In the genomic region with DNA sequence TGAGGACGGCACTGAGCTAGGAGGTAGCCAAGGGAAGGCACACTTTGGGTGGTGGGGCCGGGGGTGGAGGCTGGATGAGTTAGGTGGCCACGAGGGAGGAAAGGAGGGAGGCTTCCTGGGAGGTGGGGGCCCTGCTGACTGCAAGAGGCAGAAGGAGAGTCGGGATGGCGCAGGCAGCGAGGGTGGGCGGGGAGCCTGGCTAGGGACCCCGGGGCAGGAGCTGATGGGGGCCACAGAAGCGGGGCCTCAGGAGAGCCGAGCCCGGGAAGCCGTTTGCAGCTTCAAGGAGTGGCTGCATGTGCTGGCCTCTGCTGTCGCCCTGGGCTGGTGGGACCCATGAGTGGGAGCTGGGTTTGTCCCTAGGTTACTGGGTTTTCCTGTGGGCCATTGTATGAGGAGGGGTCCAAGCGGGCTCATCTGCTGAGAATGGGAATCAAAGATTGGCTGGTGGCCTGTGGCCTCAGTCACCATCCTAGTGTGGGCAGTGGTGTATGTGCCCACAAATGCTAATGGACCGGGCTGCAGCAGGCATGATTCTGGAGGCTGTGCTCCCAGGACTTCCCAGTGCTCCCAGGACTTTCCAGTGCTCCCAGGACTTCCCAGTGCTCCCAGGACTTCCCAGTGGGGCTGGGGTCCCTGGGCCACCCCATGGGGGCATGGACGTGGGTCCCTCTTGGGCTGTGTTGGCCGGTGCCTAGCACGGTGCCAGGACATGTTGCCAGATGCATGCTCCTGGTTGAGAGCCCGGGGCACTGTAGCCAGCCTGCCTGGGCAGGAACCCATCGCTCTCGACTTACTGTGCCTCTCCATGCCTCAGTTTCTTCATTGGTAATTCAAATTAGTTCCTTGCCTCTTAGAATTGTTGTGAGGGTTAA, we compare ENCODE assay signal across 9 cellular contexts. TPM values are rescaled to one million over a fixed set of nuclear protein-coding genes. Genes with fewer than 3 reads are reported as not detected.
"Had no signal": no experiment of that assay in that cellular context is flagged by ENCODE, and none has a peak within 500 bp of the region (broad histone marks: within the 10 kb centered on the region; RNA-seq: fewer than 3 reads in every experiment).

No MANE protein-coding gene starts in this region.

- H3K9me3 Mint-ChIP-seq: HFFc6 had no signal

- H3K36me3 ChIP-seq: HAP-1 had no signal

- H3K27ac ChIP-seq: GM23248 had no signal

- H3K27ac Mint-ChIP-seq: HFFc6 had no signal

- H3K9ac ChIP-seq: GM23248 had no signal

- H3K4me3 ChIP-seq: GM23248, HAP-1 had no signal

- FAIRE-seq: HTR-8/SVneo had no signal

- ATAC-seq: HCT116 had no signal

- H3K4me1 ChIP-seq: HAP-1 had no signal

- H3K9me3 ChIP-seq: HAP-1 had no signal

- H2AFZ ChIP-seq: GM23248 had no signal

- H3K4me3 Mint-ChIP-seq: HFFc6 had no signal

- DNase-seq: GM23248, GOT3, H7, HFFc6, IMR-90 had no signal

RNA-seq across cellular contexts. Expression of a gene that starts 40.2 kb away (rescaled TPM):
- total RNA-seq: GM23248, HFFc6, IMR-90 had no signal
- polyA plus RNA-seq: GM23248, IMR-90 had no signal

RNA-seq across cellular contexts. Expression of a gene that starts 48.5 kb away (rescaled TPM):
- total RNA-seq: GM23248, H7, HFFc6, HT-29, IMR-90 had no signal
- polyA plus RNA-seq: GM23248, IMR-90 had no signal
